In the genomic region with DNA sequence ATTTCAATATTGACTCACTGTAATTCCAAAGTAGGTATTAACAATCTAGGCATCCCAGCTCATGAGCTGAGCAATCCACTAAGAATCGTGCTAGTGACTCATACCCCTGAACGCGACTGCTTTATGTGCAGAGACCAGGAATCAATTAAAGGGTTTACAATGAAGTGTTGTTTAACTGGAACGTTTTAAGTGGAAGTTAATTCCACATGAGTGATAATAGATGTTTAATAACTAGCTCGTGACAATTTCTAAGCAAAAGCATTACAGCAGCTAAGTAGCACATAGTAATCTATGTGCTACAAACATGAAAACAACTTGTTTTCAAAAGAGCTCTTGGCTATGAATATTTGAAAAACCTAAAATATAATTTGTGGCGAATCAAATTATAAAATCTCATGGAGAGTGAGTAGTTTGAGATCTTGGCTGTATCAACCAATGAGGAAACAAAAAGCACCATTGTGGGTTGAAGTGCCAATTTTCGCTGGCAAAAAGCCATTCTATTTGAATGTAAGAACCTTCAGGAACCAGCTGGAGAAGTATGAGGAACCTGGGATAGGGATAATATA, we compare ENCODE assay signal across 1 cellular context.
TF ChIP-seq lines count a peak whose summit lies in the region.

No MANE protein-coding gene starts in this region.

TF ChIP-seq in A549, 52 proteins besides CTCF, POLR2A, EP300 and RAD21 (continued from another document):
- TF ChIP-seq GATA3 (IDR thresholded peaks at IDR 0.05; ENCODE audit: borderline replicate concordance) (peak; percentile 43; the same call in 1 of the 2 replicates), SMC3 (IDR thresholded peaks at IDR 0.05) (no peak), ATOH8 (CRISPR knock-in tag; IDR thresholded peaks at IDR 0.05; ENCODE audit: low read depth) (no peak), CEBPB (IDR thresholded peaks at IDR 0.05) (peak in 1 of 2 experiments; percentile 45; a peak in 2 of 4 replicates), ZFP36 (IDR thresholded peaks at IDR 0.05; ENCODE audit: borderline replicate concordance, partially characterized antibody) (no peak), ZSCAN20 (CRISPR knock-in tag; IDR thresholded peaks at IDR 0.05) (no peak), CBX2 (IDR thresholded peaks at IDR 0.05; ENCODE audit: borderline replicate concordance, low read depth) (no peak), HDAC2 (IDR thresholded peaks at IDR 0.05) (no peak), HOXB13 (CRISPR knock-in tag; IDR thresholded peaks at IDR 0.05; ENCODE audit: low read depth) (no peak), HOXA7 (CRISPR knock-in tag; IDR thresholded peaks at IDR 0.05) (no peak), ZNF302 (CRISPR knock-in tag; IDR thresholded peaks at IDR 0.05) (no peak), KDM5A (IDR thresholded peaks at IDR 0.05) (no peak), CHD4 (IDR thresholded peaks at IDR 0.05; ENCODE audit: borderline replicate concordance) (no peak), TFCP2L1 (CRISPR knock-in tag; IDR thresholded peaks at IDR 0.05) (no peak), MAFK (IDR thresholded peaks at IDR 0.05; ENCODE audit: partially characterized antibody) (no peak), MAX (IDR thresholded peaks at IDR 0.05) (peak; percentile 72), SREBF2 (IDR thresholded peaks at IDR 0.05) (no peak), KDM1A (IDR thresholded peaks at IDR 0.05; ENCODE audit: low read depth) (no peak)
- TF ChIP-seq, protein P1, sequence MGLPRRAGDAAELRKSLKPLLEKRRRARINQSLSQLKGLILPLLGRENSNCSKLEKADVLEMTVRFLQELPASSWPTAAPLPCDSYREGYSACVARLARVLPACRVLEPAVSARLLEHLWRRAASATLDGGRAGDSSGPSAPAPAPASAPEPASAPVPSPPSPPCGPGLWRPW (IDR thresholded peaks at IDR 0.05), result no peak
- TF ChIP-seq, protein P2, sequence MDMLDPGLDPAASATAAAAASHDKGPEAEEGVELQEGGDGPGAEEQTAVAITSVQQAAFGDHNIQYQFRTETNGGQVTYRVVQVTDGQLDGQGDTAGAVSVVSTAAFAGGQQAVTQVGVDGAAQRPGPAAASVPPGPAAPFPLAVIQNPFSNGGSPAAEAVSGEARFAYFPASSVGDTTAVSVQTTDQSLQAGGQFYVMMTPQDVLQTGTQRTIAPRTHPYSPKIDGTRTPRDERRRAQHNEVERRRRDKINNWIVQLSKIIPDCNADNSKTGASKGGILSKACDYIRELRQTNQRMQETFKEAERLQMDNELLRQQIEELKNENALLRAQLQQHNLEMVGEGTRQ (IDR thresholded peaks at IDR 0.05), result no peak
